ENCODE assay signal across 18 cellular contexts in the genomic region with DNA sequence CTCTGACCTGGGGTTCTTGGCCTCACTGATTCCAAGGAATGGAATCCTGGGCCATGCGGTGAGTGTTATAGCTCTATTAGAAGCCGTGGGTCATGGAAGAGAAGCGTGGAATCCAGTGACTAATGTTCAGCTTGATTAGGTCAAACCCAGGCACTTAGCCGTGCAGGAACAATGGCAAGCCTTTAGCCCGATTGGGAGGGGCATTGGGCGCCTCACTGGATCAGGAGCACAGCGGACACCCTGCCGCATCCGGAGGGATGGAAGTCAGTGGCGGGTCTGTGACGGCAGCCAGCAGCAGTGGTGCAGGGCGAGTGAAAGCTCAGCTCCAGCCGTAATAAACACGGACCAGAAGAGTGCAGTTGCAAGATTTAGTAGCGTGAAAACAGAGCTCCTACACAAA. TPM values are rescaled to one million over a fixed set of nuclear protein-coding genes. Genes with fewer than 3 reads are reported as not detected.
DNase-seq lines count a peak whose midpoint lies in the region; ATAC-seq and TF ChIP-seq lines count a peak whose summit lies in the region.
"Had no signal": no experiment of that assay in that cellular context is flagged by ENCODE, and none has a peak within 500 bp of the region (broad histone marks: within the 10 kb centered on the region; RNA-seq: fewer than 3 reads in every experiment).

No MANE protein-coding gene starts in this region.

- H3K4me1 ChIP-seq in prostate gland (replicated peaks) = no peaks in the 10 kb centered on the region

- no peaks in the 10 kb centered on the region for H3K4me1 Mint-ChIP-seq in stimulated activated naive CD8-positive, alpha-beta T cell treated with anti-CD3 and anti-CD28 coated beads, Interleukin-15, amount 100 ng/mL, for 72 hours
- H3K4me1 Mint-ChIP-seq: CD14-positive monocyte; CD4-positive, alpha-beta memory T cell; H9 had no signal

- no peak for ATAC-seq in stimulated activated naive CD8-positive, alpha-beta T cell treated with anti-CD3 and anti-CD28 coated beads, Interleukin-15, amount 100 ng/mL, for 72 hours
- ATAC-seq: GM12878 had no signal

- no peak overlapping the region for H3K27ac ChIP-seq in prostate gland
- H3K27ac ChIP-seq: BLaER1 had no signal

- intact Hi-C loops in prostate gland (cut with DNase I) = no loop called here

- no peaks in the 10 kb centered on the region for H3K27me3 ChIP-seq in prostate gland (replicated peaks; ENCODE audit: insufficient read depth)
- H3K27me3 ChIP-seq: BLaER1 had no signal

- no peaks in the 10 kb centered on the region for H3K9me3 ChIP-seq in prostate gland
- H3K9me3 ChIP-seq: BLaER1 had no signal

- H3K36me3 ChIP-seq in prostate gland = no peaks in the 10 kb centered on the region
- H3K36me3 ChIP-seq: BLaER1 had no signal

- H3K27me3 Mint-ChIP-seq in stimulated activated naive CD8-positive, alpha-beta T cell treated with anti-CD3 and anti-CD28 coated beads, Interleukin-15, amount 100 ng/mL, for 72 hours = peaks cover 6% of the 10 kb centered on the region

- WGBS in prostate gland = 93% methylated on average over 15 of the region's 15 CpGs

- no peak overlapping the region for H3K4me3 Mint-ChIP-seq in stimulated activated naive CD8-positive, alpha-beta T cell treated with anti-CD3 and anti-CD28 coated beads, Interleukin-15, amount 100 ng/mL, for 72 hours
- H3K4me3 Mint-ChIP-seq: CD4-positive, alpha-beta memory T cell; H9 had no signal

- DNase-seq in NCI-H2029 (lab: John Stamatoyannopoulos, UW) (peak; percentile 6), NCI-H2029 treated with DMSO at 0.1 percent for 48 hours (lab: John Stamatoyannopoulos, UW) (no peak), NCI-H526 treated with DMSO at 0.1 percent for 48 hours (lab: John Stamatoyannopoulos, UW) (peak; percentile 91), RPMI7951 (ENCODE audit: low read depth) (peak; percentile 17), SIG-M5 (lab: John Stamatoyannopoulos, UW) (no peak), prostate gland (ENCODE audit: low spot score) (no peak)
- DNase-seq in stimulated activated naive CD8-positive, alpha-beta T cell treated with anti-CD3 and anti-CD28 coated beads, Interleukin-15, amount 100 ng/mL, for 72 hours = no peak
- DNase-seq: 8988T; CD4-positive, alpha-beta memory T cell; DMS79 treated with DMSO at 0.1 percent for 48 hours; EL; GOT3; H9 had no signal

- H3K9me3 Mint-ChIP-seq in stimulated activated naive CD8-positive, alpha-beta T cell treated with anti-CD3 and anti-CD28 coated beads, Interleukin-15, amount 100 ng/mL, for 72 hours = no peaks in the 10 kb centered on the region
- H3K9me3 Mint-ChIP-seq: H9 had no signal

- H3K27ac Mint-ChIP-seq in stimulated activated naive CD8-positive, alpha-beta T cell treated with anti-CD3 and anti-CD28 coated beads, Interleukin-15, amount 100 ng/mL, for 72 hours = no peak overlapping the region
- H3K27ac Mint-ChIP-seq: CD14-positive monocyte had no signal

- TF ChIP-seq CTCF in prostate gland (IDR thresholded peaks at IDR 0.05) = no peak

- no peak for TF ChIP-seq POLR2A in prostate gland (IDR thresholded peaks at IDR 0.05)

- H3K4me3 ChIP-seq in prostate gland = no peak overlapping the region
- H3K4me3 ChIP-seq: BLaER1, GM12878 had no signal

RNA-seq across cellular contexts. Expression of a gene that starts 20.5 kb away (rescaled TPM):
- not detected in 2 replicates for total RNA-seq in RPMI7951 (2014; rRNA removed; shearing (Covaris generic))
- total RNA-seq in prostate gland = not detected
- total RNA-seq: A673; CD4-positive, alpha-beta memory T cell; GM12878; H9; HT-29 had no signal

Comparison
In these comparisons a context has a peak if more than half of its experiments do, and no peak if none do; other contexts are left out.
1. DNase-seq: peak in NCI-H2029 (single experiment), NCI-H526 treated with DMSO at 0.1 percent for 48 hours (single experiment) and RPMI7951 (single experiment); none in NCI-H2029 treated with DMSO at 0.1 percent for 48 hours (single experiment), SIG-M5 (single experiment), stimulated activated naive CD8-positive, alpha-beta T cell treated with anti-CD3 and anti-CD28 coated beads, Interleukin-15, amount 100 ng/mL, for 72 hours (0 of 2) and prostate gland (single experiment).